18 cellular contexts compared by ENCODE assay signal in the genomic region with DNA sequence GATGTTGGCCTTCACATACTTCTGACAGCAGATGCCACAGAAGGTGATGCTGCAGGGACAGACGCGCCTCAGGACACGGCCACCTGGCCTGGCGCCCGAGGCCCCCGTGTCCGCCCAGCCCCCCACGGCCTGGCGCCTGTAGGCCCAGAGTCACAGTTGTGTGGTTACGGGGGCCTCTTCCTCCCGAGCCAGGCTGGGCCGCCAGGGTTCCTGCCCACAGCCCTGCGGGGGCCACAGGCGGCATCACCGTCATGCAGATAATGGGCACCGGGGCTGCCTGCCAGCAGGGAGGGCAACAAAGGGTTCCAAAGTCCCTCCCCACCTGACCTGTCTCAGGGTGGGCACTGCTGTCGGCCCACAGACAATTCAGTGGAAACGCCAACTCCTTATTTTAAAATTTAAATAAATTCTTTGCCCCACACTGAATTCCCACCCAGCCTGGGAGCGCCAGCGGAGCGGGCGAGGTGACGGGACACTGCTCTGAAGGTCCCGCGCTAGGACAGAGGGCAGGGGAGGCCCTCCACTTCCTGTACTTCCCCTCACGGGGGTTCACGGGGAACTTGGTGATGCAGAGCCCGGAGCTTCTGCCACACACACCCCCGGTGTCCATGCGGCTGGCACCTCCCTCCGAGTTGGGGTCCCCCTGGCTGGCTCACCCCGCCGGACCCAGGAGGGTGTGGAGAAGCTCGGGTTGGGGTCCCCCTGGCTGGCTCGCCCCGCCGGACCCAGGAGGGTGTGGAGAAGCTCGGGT. TPM values are rescaled to one million over a fixed set of nuclear protein-coding genes. Genes with fewer than 3 reads are reported as not detected.
DNase-seq lines count a peak whose midpoint lies in the region; ATAC-seq, FAIRE-seq and TF ChIP-seq lines count a peak whose summit lies in the region.
"Had no signal": no experiment of that assay in that cellular context is flagged by ENCODE, and none has a peak within 500 bp of the region (broad histone marks: within the 10 kb centered on the region; RNA-seq: fewer than 3 reads in every experiment).

No MANE protein-coding gene starts in this region.

- H3K36me3 ChIP-seq in DND-41 (ENCODE audit: insufficient read depth, low read length) = no peaks in the 10 kb centered on the region
- no peaks in the 10 kb centered on the region for H3K36me3 ChIP-seq in GM23338 (ENCODE audit: insufficient read depth)

- no peaks in the 10 kb centered on the region for H3F3A ChIP-seq in GM23338 (replicated peaks; ENCODE audit: low read depth)

- H3K4me1 Mint-ChIP-seq in immature natural killer cell (peaks cover 15 to 23% of the 10 kb centered on the region in 2 donors), GM23338 (no peaks in the 10 kb centered on the region)

- H3K9me2 ChIP-seq in GM23338 (ENCODE audit: insufficient read depth) = no peaks in the 10 kb centered on the region

- H3K4me3 Mint-ChIP-seq in immature natural killer cell = peak overlapping the region in 1 of 5 donors; percentile 26
- H3K4me3 Mint-ChIP-seq in GM23338 = no peak overlapping the region
- H3K4me3 Mint-ChIP-seq: CD8-positive, alpha-beta T cell had no signal

- ATAC-seq in DND-41 (ENCODE audit: insufficient read depth, low read depth) (0 out of 3 replicates have a peak, but pooled peaks have one; percentile 11), HG02852 (IDR thresholded peaks at IDR 0.05; ENCODE audit: unreplicated experiment) (no peak), GM23338 (no peak)
- ATAC-seq: CD8-positive, alpha-beta T cell; HCT116 had no signal

- H3K36me3 Mint-ChIP-seq in immature natural killer cell = no peaks in the 10 kb centered on the region
- H3K36me3 Mint-ChIP-seq in GM23338 (ENCODE audit: low read depth) = no peaks in the 10 kb centered on the region
- H3K36me3 Mint-ChIP-seq: CD8-positive, alpha-beta T cell had no signal

- H3K4me3 ChIP-seq in DND-41 (ENCODE audit: low read depth in 1 of 2, low read length in 2 of 2) (no peak overlapping the region), GM23338 (no peak overlapping the region)

- H3K9me3 Mint-ChIP-seq in immature natural killer cell (no peaks in the 10 kb centered on the region), GM23338 (no peaks in the 10 kb centered on the region)
- H3K9me3 Mint-ChIP-seq: CD8-positive, alpha-beta T cell had no signal

- no peak overlapping the region for H3K27ac ChIP-seq in DND-41 (ENCODE audit: low read length)
- H3K27ac ChIP-seq in GM23338 (ENCODE audit: low read depth) = no peak overlapping the region
- H3K27ac ChIP-seq: 22Rv1, C4-2B had no signal

- H3K79me2 ChIP-seq in DND-41 (ENCODE audit: insufficient read depth, low read length) (no peaks in the 10 kb centered on the region), GM23338 (replicated peaks; ENCODE audit: insufficient read depth) (no peaks in the 10 kb centered on the region)

- FAIRE-seq in frontal cortex (lab: Jason Lieb, UNC) = no peak
- FAIRE-seq: D721Med, H54 had no signal

- TF ChIP-seq CTCF in DND-41 (IDR thresholded peaks at IDR 0.05; ENCODE audit: borderline replicate concordance, extremely low read depth, low read length, poor library complexity, severe bottlenecking) (no peak), GM23338 (conservative IDR thresholded peaks at IDR 0.05; ENCODE audit: low read depth in 2 of 2) (no peak)

- H3K4me2 ChIP-seq in DND-41 (ENCODE audit: insufficient read depth, low read length) (no peak overlapping the region), GM23338 (no peak overlapping the region)

- H3K27me3 Mint-ChIP-seq in immature natural killer cell (ENCODE audit: low read depth in 3 of 3) (peaks cover 0 to 3% (median 0%) of the 10 kb centered on the region in 3 donors), GM23338 (ENCODE audit: insufficient read depth, low read depth, poor library complexity) (peaks cover 11% of the 10 kb centered on the region)

- 0 out of 2 replicates have a peak, but pooled peaks cover 2% of the 10 kb centered on the region for H4K20me1 ChIP-seq in DND-41 (ENCODE audit: insufficient read depth, low read length)
- no peaks in the 10 kb centered on the region for H4K20me1 ChIP-seq in GM23338 (replicated peaks; ENCODE audit: insufficient read depth)

- H2AFZ ChIP-seq in DND-41 (ENCODE audit: low read depth, low read length) (no peak overlapping the region), GM23338 (no peak overlapping the region)

- H3K4me1 ChIP-seq in DND-41 (ENCODE audit: insufficient read depth, low read length) = no peaks in the 10 kb centered on the region
- H3K4me1 ChIP-seq in GM23338 (ENCODE audit: insufficient read depth) = no peaks in the 10 kb centered on the region

- DNase-seq in NOMO-1 (lab: John Stamatoyannopoulos, UW; ENCODE audit: unreplicated experiment in 2 of 2) (peak; percentile 49 to 75), NOMO-1 treated with dmso at 0.1 percent for 144 hours (lab: John Stamatoyannopoulos, UW; ENCODE audit: unreplicated experiment) (no peak), DND-41 (no peak), immature natural killer cell (peak in 2 of 3 donors; percentile 25 to 27), retina (peak; percentile 4), frontal cortex (ENCODE audit: low spot score in 2 of 2) (no peak), GM23338 (ENCODE audit: low spot score) (no peak)
- DNase-seq: AML-193; CD8-positive, alpha-beta T cell; COR-L47; DMS153; GF-D8 had no signal

- H3K27me3 ChIP-seq in DND-41 (ENCODE audit: insufficient read depth, low read length, poor library complexity) (no peaks in the 10 kb centered on the region), GM23338 (ENCODE audit: insufficient read depth) (no peaks in the 10 kb centered on the region)

- H3K27ac Mint-ChIP-seq in immature natural killer cell = no peak overlapping the region
- H3K27ac Mint-ChIP-seq in GM23338 = no peak overlapping the region
- H3K27ac Mint-ChIP-seq: CD8-positive, alpha-beta T cell had no signal

- H3K9ac ChIP-seq in DND-41 (ENCODE audit: low read depth, low read length) = no peak overlapping the region

- no peaks in the 10 kb centered on the region for H3K9me3 ChIP-seq in DND-41 (ENCODE audit: insufficient read depth, low read length, severe bottlenecking)

TF ChIP-seq in GM23338, 12 proteins besides CTCF, POLR2A, EP300 and RAD21 (continues in another document):
- TF ChIP-seq JUNB (IDR thresholded peaks at IDR 0.05; ENCODE audit: unreplicated experiment) (no peak), CREB1 (CRISPR knock-in tag; IDR thresholded peaks at IDR 0.05; ENCODE audit: low read depth) (no peak), STAT1 (IDR thresholded peaks at IDR 0.05; ENCODE audit: unreplicated experiment) (no peak)

RNA-seq across cellular contexts. Expression of gene EXOC3, which starts 40.6 kb away (rescaled TPM):
- 10 to 100 TPM; 22.6 to 43.9 (median 34.0) TPM for polyA plus RNA-seq in immature natural killer cell
- 22.4 TPM for total RNA-seq in frontal cortex
- 24.2 and 31.6 TPM in 2 replicates for total RNA-seq in GM23338 (2014; rRNA removed; shearing (Covaris generic))
- polyA plus RNA-seq in GM23338 (2016; fragmentation: Nextera tagmentation; extraction: Ambion mirVana) = 13.4 and 13.8 TPM in 2 replicates

RNA-seq across cellular contexts. Expression of gene SLC9A3, which starts 40.6 kb away (rescaled TPM):
- 1 to 10 TPM in 2 of 3 donors, under 1 TPM in 1; 0.66 to 1.7 (median 1.5) TPM for polyA plus RNA-seq in immature natural killer cell
- 1.2 TPM for total RNA-seq in frontal cortex
- total RNA-seq in GM23338 (2014; rRNA removed; shearing (Covaris generic)) = 2.2 and 3.1 TPM in 2 replicates
- 0.39 and 0.75 TPM in 2 replicates for polyA plus RNA-seq in GM23338 (2016; fragmentation: Nextera tagmentation; extraction: Ambion mirVana)

Comparison
In these comparisons a context has a peak if more than half of its experiments do, and no peak if none do; other contexts are left out.
1. DNase-seq: peak in NOMO-1 (2 of 2), immature natural killer cell (2 of 3) and retina (single experiment); none in NOMO-1 treated with dmso at 0.1 percent for 144 hours (single experiment), DND-41 (single experiment), frontal cortex (0 of 2) and GM23338 (single experiment).